8 cellular contexts compared by ENCODE assay signal in genomic region chr9:129619787-129620668, GRCh38. TPM values are rescaled to one million over a fixed set of nuclear protein-coding genes. Genes with fewer than 3 reads are reported as not detected.
DNase-seq lines count a peak whose midpoint lies in the region; ATAC-seq, FAIRE-seq and TF ChIP-seq lines count a peak whose summit lies in the region.

No MANE protein-coding gene starts in this region.

- H3K4me1 ChIP-seq in keratinocyte (ENCODE audit: control insufficient read depth, extremely low read depth, insufficient read depth, low read length): peaks cover 15% of the 10 kb centered on the region
- H3K4me1 ChIP-seq in subcutaneous abdominal adipose tissue (ENCODE audit: control insufficient read depth in 5 of 5, insufficient read depth in 5 of 5, low read length in 5 of 5): peaks cover 0 to 18% (median 14%) of the 10 kb centered on the region in 5 donors

- CTCF ChIA-PET in activated naive CD4-positive, alpha-beta T cell treated with anti-CD3 and anti-CD28 coated beads for 36 hours (lab: Charles Lee): interaction anchor here (0.6 to 5.6 kb wide), 5 partner anchors 8 to 514 kb away, joined by 3 to 42 read pairs (median 3); no protein-coding TSS in a partner anchor

- no peaks in the 10 kb centered on the region for H4K20me1 ChIP-seq in keratinocyte (ENCODE audit: control insufficient read depth, extremely low read depth, insufficient read depth, low read length)

- no peaks in the 10 kb centered on the region for H3K36me3 Mint-ChIP-seq in activated naive CD4-positive, alpha-beta T cell treated with anti-CD3 and anti-CD28 coated beads for 36 hours (ENCODE audit: low read depth)

- H3K4me1 Mint-ChIP-seq in activated naive CD4-positive, alpha-beta T cell treated with anti-CD3 and anti-CD28 coated beads for 36 hours (ENCODE audit: low read depth): peaks cover 11% of the 10 kb centered on the region

- in situ Hi-C loops in astrocyte of the cerebellum (cut with HindIII; ENCODE audit: low sequenced_read_pairs): no loop called here

- ATAC-seq in HG02642 (IDR thresholded peaks at IDR 0.05; ENCODE audit: poor library complexity, unreplicated experiment): no peak

- H3K27ac ChIP-seq in keratinocyte (ENCODE audit: control insufficient read depth, insufficient read depth, low read length): no peak overlapping the region
- H3K27ac ChIP-seq in subcutaneous abdominal adipose tissue (ENCODE audit: low read depth, low read length): no peak overlapping the region

- peak; percentile 24 for TF ChIP-seq CTCF in astrocyte of the cerebellum (IDR thresholded peaks at IDR 0.05; ENCODE audit: low read depth, low read length, missing control alignments)
- TF ChIP-seq CTCF in keratinocyte (optimal IDR thresholded peaks at IDR 0.05 in 1 of 3, IDR thresholded peaks at IDR 0.05 in 1 of 3, conservative IDR thresholded peaks at IDR 0.05 in 1 of 3; ENCODE audit: extremely low read depth in 1 of 3, insufficient read depth in 2 of 3, low read length in 3 of 3): peak in 2 of 3 experiments; percentile 28 to 41

- peaks cover 25% of the 10 kb centered on the region for H3K27me3 Mint-ChIP-seq in activated naive CD4-positive, alpha-beta T cell treated with anti-CD3 and anti-CD28 coated beads for 36 hours (ENCODE audit: low read depth)

- no peak overlapping the region for H3K27ac Mint-ChIP-seq in activated naive CD4-positive, alpha-beta T cell treated with anti-CD3 and anti-CD28 coated beads for 36 hours

- H3K9me1 ChIP-seq in keratinocyte (ENCODE audit: control insufficient read depth, extremely low read depth, insufficient read depth, low read length): no peaks in the 10 kb centered on the region

- H3K36me3 ChIP-seq in keratinocyte (ENCODE audit: control insufficient read depth in 2 of 2, extremely low read depth in 1 of 2, insufficient read depth in 2 of 2, low read length in 2 of 2) (no peaks in the 10 kb centered on the region), subcutaneous abdominal adipose tissue (ENCODE audit: control insufficient read depth in 5 of 5, insufficient read depth in 5 of 5, low read length in 5 of 5) (no peaks in the 10 kb centered on the region)

- H3K4me3 Mint-ChIP-seq in activated naive CD4-positive, alpha-beta T cell treated with anti-CD3 and anti-CD28 coated beads for 36 hours: no peak overlapping the region

- H3K4me2 ChIP-seq in keratinocyte (ENCODE audit: control insufficient read depth, extremely low read depth, insufficient read depth, low read depth, low read length): peak overlapping the region; percentile 71

- no peaks in the 10 kb centered on the region for H3K9me3 Mint-ChIP-seq in activated naive CD4-positive, alpha-beta T cell treated with anti-CD3 and anti-CD28 coated beads for 36 hours

- peak; percentile 44 for DNase-seq in activated T-cell treated with anti-CD3 and anti-CD28 coated beads, Interleukin-2, amount 50 U/mL, for 1 hour
- DNase-seq in activated T-cell treated with anti-CD3 and anti-CD28 coated beads for 4 hours: no peak
- DNase-seq in astrocyte of the cerebellum (ENCODE audit: low read depth): no peak
- DNase-seq in keratinocyte (ENCODE audit: low read depth, low spot score): no peak
- DNase-seq in NCI-H1694 (lab: John Stamatoyannopoulos, UW): no peak
- DNase-seq in activated naive CD4-positive, alpha-beta T cell treated with anti-CD3 and anti-CD28 coated beads for 36 hours: no peak

- intact Hi-C loops in activated naive CD4-positive, alpha-beta T cell treated with anti-CD3 and anti-CD28 coated beads for 36 hours (cut with micrococcal nuclease): no loop called here

- H3K79me2 ChIP-seq in keratinocyte (ENCODE audit: control insufficient read depth, insufficient read depth, low read length): no peaks in the 10 kb centered on the region

- H3K4me3 ChIP-seq in astrocyte of the cerebellum (ENCODE audit: low read depth, low read length) (peak overlapping the region; percentile 41), keratinocyte (ENCODE audit: control insufficient read depth in 2 of 3, extremely low read depth in 1 of 3, insufficient read depth in 2 of 3, low read depth in 1 of 3, low read length in 3 of 3) (peak overlapping the region; percentile 25 to 54 (median 44)), subcutaneous abdominal adipose tissue (ENCODE audit: low read depth in 1 of 5, low read length in 5 of 5) (peak overlapping the region; percentile 40 to 55 (median 50))

- dilution Hi-C loops in keratinocyte (cut with MboI; ENCODE audit: extremely low pct_ligation_motif_present, low sequenced_read_pairs): loop anchor here (25.0 kb wide), 1 partner anchor 458 kb away; no protein-coding TSS in a partner anchor

- H3K9me3 ChIP-seq in keratinocyte (ENCODE audit: control insufficient read depth, low read depth, low read length) (no peaks in the 10 kb centered on the region), subcutaneous abdominal adipose tissue (ENCODE audit: control insufficient read depth in 5 of 5, low read length in 5 of 5) (no peaks in the 10 kb centered on the region)

- H3K9ac ChIP-seq in keratinocyte (ENCODE audit: control insufficient read depth, extremely low read depth, insufficient read depth, low read length) (peak overlapping the region; percentile 28), subcutaneous abdominal adipose tissue (ENCODE audit: low read length in 5 of 5) (peak overlapping the region in 1 of 5 donors; percentile 23)

- no peak for FAIRE-seq in keratinocyte (lab: Jason Lieb, UNC)

- peaks cover 3% of the 10 kb centered on the region for H3K27me3 ChIP-seq in keratinocyte (ENCODE audit: control insufficient read depth, extremely low read depth, insufficient read depth, low read length)
- peaks cover 18 to 25% (median 22%) of the 10 kb centered on the region in 5 donors for H3K27me3 ChIP-seq in subcutaneous abdominal adipose tissue (ENCODE audit: control insufficient read depth in 5 of 5, insufficient read depth in 4 of 5, low read length in 5 of 5)

- H2AFZ ChIP-seq in keratinocyte (ENCODE audit: control insufficient read depth, low read length): peak overlapping the region; percentile 56

RNA-seq across cellular contexts. Expression of gene C9orf50, which starts 0.9 kb away (rescaled TPM):
- polyA plus RNA-seq in keratinocyte: not detected in 3 replicates
- not detected for polyA plus RNA-seq in keratinocyte (2011; ENCODE audit: low read depth)
- not detected in 2 replicates for polyA plus RNA-seq in keratinocyte (2011; cell fraction: cytosol; rRNA removed)
- polyA plus RNA-seq in keratinocyte (2011; cell fraction: nucleus; rRNA removed): not detected in 2 replicates
- polyA plus RNA-seq in keratinocyte (2012; ENCODE audit: low replicate concordance): not detected in 2 replicates
- not detected in 3 replicates for polyA minus RNA-seq in keratinocyte
- not detected for polyA minus RNA-seq in keratinocyte (2011; cell fraction: cytosol; rRNA and poly(A)+ RNA removed)
- not detected in 2 replicates for polyA minus RNA-seq in keratinocyte (2011; cell fraction: nucleus; rRNA and poly(A)+ RNA removed)
- not detected for total RNA-seq in activated naive CD4-positive, alpha-beta T cell treated with anti-CD3 and anti-CD28 coated beads for 36 hours

RNA-seq across cellular contexts. Expression of gene NTMT1, which starts 5.9 kb away (rescaled TPM):
- polyA plus RNA-seq in keratinocyte: 46.0 to 50.2 TPM (median 48.2 TPM) in 3 replicates
- 24.6 TPM for polyA plus RNA-seq in keratinocyte (2011; ENCODE audit: low read depth)
- 23.5 and 36.4 TPM in 2 replicates for polyA plus RNA-seq in keratinocyte (2011; cell fraction: cytosol; rRNA removed)
- 22.0 and 23.8 TPM in 2 replicates for polyA plus RNA-seq in keratinocyte (2011; cell fraction: nucleus; rRNA removed)
- polyA plus RNA-seq in keratinocyte (2012; ENCODE audit: low replicate concordance): 30.8 and 52.5 TPM in 2 replicates
- polyA minus RNA-seq in keratinocyte: 20.3 to 35.7 TPM (median 22.6 TPM) in 3 replicates
- 24.0 TPM for polyA minus RNA-seq in keratinocyte (2011; cell fraction: cytosol; rRNA and poly(A)+ RNA removed)
- polyA minus RNA-seq in keratinocyte (2011; cell fraction: nucleus; rRNA and poly(A)+ RNA removed): 7.8 and 9.3 TPM in 2 replicates
- total RNA-seq in activated naive CD4-positive, alpha-beta T cell treated with anti-CD3 and anti-CD28 coated beads for 36 hours: 10 to 100 TPM; 58.6 to 59.3 TPM

RNA-seq across cellular contexts. Expression of gene ASB6, which starts 21.9 kb away (rescaled TPM):
- 16.3 to 23.8 TPM (median 23.7 TPM) in 3 replicates for polyA plus RNA-seq in keratinocyte
- 4.8 TPM for polyA plus RNA-seq in keratinocyte (2011; ENCODE audit: low read depth)
- 14.1 and 23.7 TPM in 2 replicates for polyA plus RNA-seq in keratinocyte (2011; cell fraction: cytosol; rRNA removed)
- polyA plus RNA-seq in keratinocyte (2011; cell fraction: nucleus; rRNA removed): 34.6 and 40.3 TPM in 2 replicates
- polyA plus RNA-seq in keratinocyte (2012; ENCODE audit: low replicate concordance): 14.0 and 19.5 TPM in 2 replicates
- polyA minus RNA-seq in keratinocyte: 8.5 to 19.0 TPM (median 12.4 TPM) in 3 replicates
- 21.7 TPM for polyA minus RNA-seq in keratinocyte (2011; cell fraction: cytosol; rRNA and poly(A)+ RNA removed)
- 14.7 and 15.3 TPM in 2 replicates for polyA minus RNA-seq in keratinocyte (2011; cell fraction: nucleus; rRNA and poly(A)+ RNA removed)
- 10 to 100 TPM; 13.0 to 13.8 TPM for total RNA-seq in activated naive CD4-positive, alpha-beta T cell treated with anti-CD3 and anti-CD28 coated beads for 36 hours

RNA-seq across cellular contexts. Expression of gene PRRX2, which starts 45.4 kb away (rescaled TPM):
- polyA plus RNA-seq in keratinocyte: 0.06 to 0.19 TPM in 2 of 3 replicates, not detected in the other
- not detected for polyA plus RNA-seq in keratinocyte (2011; ENCODE audit: low read depth)
- 0.05 and 0.14 TPM in 2 replicates for polyA plus RNA-seq in keratinocyte (2011; cell fraction: cytosol; rRNA removed)
- polyA plus RNA-seq in keratinocyte (2011; cell fraction: nucleus; rRNA removed): not detected in 2 replicates
- not detected in 2 replicates for polyA plus RNA-seq in keratinocyte (2012; ENCODE audit: low replicate concordance)
- polyA minus RNA-seq in keratinocyte: not detected in 3 replicates
- polyA minus RNA-seq in keratinocyte (2011; cell fraction: cytosol; rRNA and poly(A)+ RNA removed): not detected
- not detected in 2 replicates for polyA minus RNA-seq in keratinocyte (2011; cell fraction: nucleus; rRNA and poly(A)+ RNA removed)
- total RNA-seq in activated naive CD4-positive, alpha-beta T cell treated with anti-CD3 and anti-CD28 coated beads for 36 hours: under 1 TPM; 0.69 to 0.83 TPM
